8 cellular contexts compared by ENCODE assay signal in genomic region chr19:36973021-36973843, GRCh38. TPM values are rescaled to one million over a fixed set of nuclear protein-coding genes. Genes with fewer than 3 reads are reported as not detected.
DNase-seq lines count a peak whose midpoint lies in the region; ATAC-seq, FAIRE-seq and TF ChIP-seq lines count a peak whose summit lies in the region.

No MANE protein-coding gene starts in this region.

- DNase-seq in HepG2 (ENCODE audit: low spot score), result no peak
- peak; percentile 57 for DNase-seq in NCI-H187 treated with DMSO at 0.1 percent for 48 hours (lab: John Stamatoyannopoulos, UW)
- DNase-seq in activated T-cell treated with anti-CD3 and anti-CD28 coated beads for 24 hours (ENCODE audit: low read depth), result peak; percentile 62
- DNase-seq in epithelial cell of esophagus (ENCODE audit: low read depth), result peak; percentile 81
- DNase-seq in stimulated activated CD8-positive, alpha-beta memory T cell treated with anti-CD3 and anti-CD28 coated beads, Interleukin-7, amount 100 ng/mL, for 1 hour (ENCODE audit: low read depth in 2 of 2), result peak; percentile 36 to 58
- DNase-seq in OCI-M2 (lab: John Stamatoyannopoulos, UW; ENCODE audit: unreplicated experiment), result no peak

- peak overlapping the region; percentile 65 to 90 (median 90) for H3K4me3 ChIP-seq in liver (ENCODE audit: low read depth in 1 of 3, low read length in 3 of 3)
- H3K4me3 ChIP-seq in HepG2 (replicated peaks in 1 of 3; ENCODE audit: insufficient read depth in 1 of 3, low read depth in 2 of 3, low read length in 3 of 3), result no peak overlapping the region
- H3K4me3 ChIP-seq in epithelial cell of esophagus (ENCODE audit: low read length), result peak overlapping the region; percentile 77
- H3K4me3 ChIP-seq in mucosa of rectum (ENCODE audit: low read length in 2 of 2), result peak overlapping the region; percentile 84 to 89

- no peak overlapping the region for H2AFZ ChIP-seq in HepG2 (ENCODE audit: low read length)

- no peaks in the 10 kb centered on the region for H4K20me1 ChIP-seq in HepG2 (ENCODE audit: insufficient read depth, low read length)

- TF ChIP-seq POLR2A in HepG2 (IDR thresholded peaks at IDR 0.05; ENCODE audit: insufficient read depth in 1 of 2, low read depth in 2 of 2, low read length in 2 of 2), result no peak

- H3K9ac ChIP-seq in liver (ENCODE audit: low read depth in 1 of 2, low read length in 2 of 2) (peak overlapping the region in 1 of 2 donors; percentile 19), HepG2 (ENCODE audit: insufficient read depth, low read depth, low read length) (no peak overlapping the region), mucosa of rectum (ENCODE audit: low read depth in 1 of 2, low read length in 2 of 2) (peak overlapping the region; percentile 62 to 70)

- no peak for ATAC-seq in HepG2

- POLR2A ChIA-PET in HepG2 (lab: Yijun Ruan, JAX), result no interaction called here

- 3% methylated on average over 56 of the region's 56 CpGs for WGBS in liver
- WGBS in HepG2 (ENCODE audit: low lambda C conversion rate), result 68% methylated on average over 48 of the region's 56 CpGs

- H3K27ac ChIP-seq in liver (ENCODE audit: low read depth in 1 of 2, low read length in 2 of 2) (peak overlapping the region; percentile 60 to 79), HepG2 (ENCODE audit: extremely low read length, insufficient read depth, low read length) (no peak overlapping the region), mucosa of rectum (ENCODE audit: low read depth in 2 of 2, low read length in 2 of 2) (peak overlapping the region; percentile 76 to 80)

- no TSS peak for BruUV-seq in HepG2 (replicated peaks; lab: Mats Ljungman, UMichigan)

- H3K4me1 ChIP-seq in liver (ENCODE audit: control insufficient read depth in 4 of 4, insufficient read depth in 4 of 4, low read length in 3 of 4) (peaks cover 0 to 13% (median 7%) of the 10 kb centered on the region in 4 donors), HepG2 (ENCODE audit: insufficient read depth, low read length) (no peaks in the 10 kb centered on the region), mucosa of rectum (ENCODE audit: control insufficient read depth in 2 of 2, insufficient read depth in 2 of 2, low read length in 2 of 2) (peaks cover 0 to 9% of the 10 kb centered on the region in 2 donors)

- FAIRE-seq in HepG2 (lab: Jason Lieb, UNC), result no peak

- TF ChIP-seq EP300 in HepG2 (IDR thresholded peaks at IDR 0.05; ENCODE audit: low read depth in 2 of 2, low read length in 2 of 2) (no peak), HepG2 (CRISPR knock-in tag; IDR thresholded peaks at IDR 0.05; ENCODE audit: borderline replicate concordance) (no peak)

- no peak overlapping the region for H3K4me2 ChIP-seq in HepG2 (ENCODE audit: low read depth, low read length)

- TF ChIP-seq CTCF in liver (IDR thresholded peaks at IDR 0.05; ENCODE audit: low read depth, low read length, missing input control) (peak; percentile 56), HepG2 (CRISPR knock-in tag; IDR thresholded peaks at IDR 0.05) (no peak), epithelial cell of esophagus (IDR thresholded peaks at IDR 0.05; ENCODE audit: insufficient read depth, low read depth, low read length, missing control alignments) (peak; percentile 90)

- CTCF ChIA-PET in HepG2 (lab: Yijun Ruan, JAX; ENCODE audit: low intra/inter-chr PET ratio, low total read pairs), result no interaction called here

- no peaks in the 10 kb centered on the region for H3K27me3 ChIP-seq in liver (ENCODE audit: control insufficient read depth in 4 of 4, insufficient read depth in 4 of 4, low read length in 3 of 4)
- H3K27me3 ChIP-seq in HepG2 (ENCODE audit: control insufficient read depth in 1 of 2, insufficient read depth in 2 of 2, low read length in 2 of 2), result no peaks in the 10 kb centered on the region
- no peaks in the 10 kb centered on the region for H3K27me3 ChIP-seq in mucosa of rectum (ENCODE audit: control insufficient read depth in 2 of 2, insufficient read depth in 2 of 2, low read length in 2 of 2)

- intact Hi-C loops in HepG2 (cut with micrococcal nuclease; ENCODE audit: unreplicated experiment), result no loop called here

- H3K9me3 ChIP-seq in liver (ENCODE audit: control insufficient read depth in 4 of 4, low read length in 3 of 4), result peaks cover 11 to 15% (median 12%) of the 10 kb centered on the region in 4 donors
- H3K9me3 ChIP-seq in HepG2 (ENCODE audit: low read length), result peaks cover 76% of the 10 kb centered on the region
- H3K9me3 ChIP-seq in mucosa of rectum (ENCODE audit: control insufficient read depth in 2 of 2, low read length in 2 of 2), result peaks cover 0 to 3% of the 10 kb centered on the region in 2 donors

- peak; percentile 73 to 80 for TF ChIP-seq RAD21 in liver (IDR thresholded peaks at IDR 0.05)
- TF ChIP-seq RAD21 in HepG2 (CRISPR knock-in tag; IDR thresholded peaks at IDR 0.05), result no peak

- in situ Hi-C loops in HepG2 (cut with HindIII; ENCODE audit: extremely low pct_ligation_motif_present, low pct_unique_long_range_greater_than_20kb), result no loop called here

- H3K36me3 ChIP-seq in liver (ENCODE audit: control insufficient read depth in 4 of 4, insufficient read depth in 3 of 4, low read depth in 1 of 4, low read length in 3 of 4) (peaks cover 0 to 5% (median 4%) of the 10 kb centered on the region in 4 donors), HepG2 (replicated peaks in 1 of 2; ENCODE audit: control insufficient read depth in 1 of 2, insufficient read depth in 2 of 2, low read length in 2 of 2) (no peaks in the 10 kb centered on the region), mucosa of rectum (ENCODE audit: control insufficient read depth in 2 of 2, insufficient read depth in 2 of 2, low read length in 2 of 2) (peaks cover 0 to 6% of the 10 kb centered on the region in 2 donors)

- no peaks in the 10 kb centered on the region for H3K79me2 ChIP-seq in HepG2 (ENCODE audit: insufficient read depth, low read length)

TF ChIP-seq in HepG2, 621 proteins besides CTCF, POLR2A, EP300 and RAD21 (continues in another document):
- TF ChIP-seq PREB (CRISPR knock-in tag; IDR thresholded peaks at IDR 0.05), result no peak

RNA-seq across cellular contexts. Expression of gene ZNF568, which starts 57.1 kb away (rescaled TPM):
- total RNA-seq in liver (1 to 10 TPM; 3.4 to 5.5 TPM), HepG2 (2016; rRNA removed; fragmentation: Illumina TruSeq; extraction: Trizol) (1.00 and 1.9 TPM in 2 replicates)
- polyA plus RNA-seq in liver (1 to 10 TPM; 1.4 to 2.2 TPM), HepG2 (2011; rRNA removed) (0.15 and 0.22 TPM in 2 replicates)
- 0.26 and 0.30 TPM in 2 replicates for total RNA-seq in HepG2 (2016; cell fraction: cytosol; rRNA removed; fragmentation: Illumina TruSeq; extraction: Trizol; ENCODE audit: low read depth)
- total RNA-seq in HepG2 (2016; cell fraction: insoluble cytoplasmic fraction; rRNA removed; fragmentation: Illumina TruSeq; extraction: Trizol), result 1.4 TPM in 2 replicates
- 0.71 and 0.79 TPM in 2 replicates for total RNA-seq in HepG2 (2016; cell fraction: membrane; rRNA removed; fragmentation: Illumina TruSeq; extraction: Trizol)
- 0.60 and 1.6 TPM in 2 replicates for total RNA-seq in HepG2 (2016; cell fraction: nucleus; rRNA removed; fragmentation: Illumina TruSeq; extraction: Trizol)
- 0.19 and 0.23 TPM in 2 replicates for polyA plus RNA-seq in HepG2 (2011; cell fraction: cytosol; rRNA removed)
- 0.14 and 0.26 TPM in 2 replicates for polyA plus RNA-seq in HepG2 (2011; cell fraction: nucleus; rRNA removed)
- 0.43 and 0.47 TPM in 2 replicates for polyA plus RNA-seq in HepG2 (2012)
- polyA plus RNA-seq in HepG2 (2016; cell fraction: cytosol; fragmentation: Illumina TruSeq; extraction: Trizol; ENCODE audit: low read depth), result 0.18 and 0.22 TPM in 2 replicates
- polyA plus RNA-seq in HepG2 (2016; cell fraction: insoluble cytoplasmic fraction; fragmentation: Illumina TruSeq; extraction: Trizol; ENCODE audit: low read depth), result 0.69 and 1.4 TPM in 2 replicates
- 0.33 and 0.40 TPM in 2 replicates for polyA plus RNA-seq in HepG2 (2016; cell fraction: membrane; fragmentation: Illumina TruSeq; extraction: Trizol; ENCODE audit: low read depth)
- polyA plus RNA-seq in HepG2 (2016; cell fraction: nucleus; fragmentation: Illumina TruSeq; extraction: Trizol; ENCODE audit: insufficient read depth, low read depth), result 0.83 and 2.1 TPM in 2 replicates
- 1.2 TPM in 1 of 2 replicates, not detected in the other for polyA minus RNA-seq in HepG2 (2011; rRNA and poly(A)+ RNA removed; ENCODE audit: low replicate concordance)
- polyA minus RNA-seq in HepG2 (2011; cell fraction: cytosol; rRNA and poly(A)+ RNA removed), result 0.53 TPM in 1 of 2 replicates, not detected in the other
- 0.90 and 2.2 TPM in 2 replicates for polyA minus RNA-seq in HepG2 (2011; cell fraction: nucleus; rRNA and poly(A)+ RNA removed)

RNA-seq across cellular contexts. Expression of gene ZNF829, which starts 57.1 kb away (rescaled TPM):
- total RNA-seq in liver (1 to 10 TPM; 1.1 to 1.3 TPM), HepG2 (2016; rRNA removed; fragmentation: Illumina TruSeq; extraction: Trizol) (0.86 and 1.6 TPM in 2 replicates)
- polyA plus RNA-seq in liver (under 1 TPM; 0.32 to 0.40 TPM), HepG2 (2011; rRNA removed) (0.10 and 0.15 TPM in 2 replicates)
- 0.09 and 0.20 TPM in 2 replicates for total RNA-seq in HepG2 (2016; cell fraction: cytosol; rRNA removed; fragmentation: Illumina TruSeq; extraction: Trizol; ENCODE audit: low read depth)
- 0.84 and 1.6 TPM in 2 replicates for total RNA-seq in HepG2 (2016; cell fraction: insoluble cytoplasmic fraction; rRNA removed; fragmentation: Illumina TruSeq; extraction: Trizol)
- total RNA-seq in HepG2 (2016; cell fraction: membrane; rRNA removed; fragmentation: Illumina TruSeq; extraction: Trizol), result 0.34 and 0.43 TPM in 2 replicates
- 0.66 and 0.78 TPM in 2 replicates for total RNA-seq in HepG2 (2016; cell fraction: nucleus; rRNA removed; fragmentation: Illumina TruSeq; extraction: Trizol)
- polyA plus RNA-seq in HepG2 (2011; cell fraction: cytosol; rRNA removed), result 0.05 and 0.14 TPM in 2 replicates
- 0.08 and 0.16 TPM in 2 replicates for polyA plus RNA-seq in HepG2 (2011; cell fraction: nucleus; rRNA removed)
- 0.11 and 0.35 TPM in 2 replicates for polyA plus RNA-seq in HepG2 (2012)
- 0.02 and 0.03 TPM in 2 replicates for polyA plus RNA-seq in HepG2 (2016; cell fraction: cytosol; fragmentation: Illumina TruSeq; extraction: Trizol; ENCODE audit: low read depth)
- 0.86 and 0.91 TPM in 2 replicates for polyA plus RNA-seq in HepG2 (2016; cell fraction: insoluble cytoplasmic fraction; fragmentation: Illumina TruSeq; extraction: Trizol; ENCODE audit: low read depth)
- polyA plus RNA-seq in HepG2 (2016; cell fraction: membrane; fragmentation: Illumina TruSeq; extraction: Trizol; ENCODE audit: low read depth), result 0.10 and 0.13 TPM in 2 replicates
- polyA plus RNA-seq in HepG2 (2016; cell fraction: nucleus; fragmentation: Illumina TruSeq; extraction: Trizol; ENCODE audit: insufficient read depth, low read depth), result 1.00 and 1.3 TPM in 2 replicates
- polyA minus RNA-seq in HepG2 (2011; rRNA and poly(A)+ RNA removed; ENCODE audit: low replicate concordance), result 0.18 TPM in 1 of 2 replicates, not detected in the other
- 0.40 TPM in 1 of 2 replicates, not detected in the other for polyA minus RNA-seq in HepG2 (2011; cell fraction: cytosol; rRNA and poly(A)+ RNA removed)
- polyA minus RNA-seq in HepG2 (2011; cell fraction: nucleus; rRNA and poly(A)+ RNA removed), result 0.52 and 0.75 TPM in 2 replicates

Comparison
In these comparisons a context has a peak if more than half of its experiments do, and no peak if none do; other contexts are left out.
1. H3K4me3 ChIP-seq: peak in liver (3 of 3), epithelial cell of esophagus (single experiment) and mucosa of rectum (2 of 2); none in HepG2 (0 of 3).
2. DNase-seq: peak in NCI-H187 treated with DMSO at 0.1 percent for 48 hours (single experiment), activated T-cell treated with anti-CD3 and anti-CD28 coated beads for 24 hours (single experiment), epithelial cell of esophagus (single experiment) and stimulated activated CD8-positive, alpha-beta memory T cell treated with anti-CD3 and anti-CD28 coated beads, Interleukin-7, amount 100 ng/mL, for 1 hour (2 of 2); none in HepG2 (single experiment) and OCI-M2 (single experiment).